Comparison of ENCODE assay signal across 18 cellular contexts in genomic region chr21:31878831-31879230, GRCh38. TPM values are rescaled to one million over a fixed set of nuclear protein-coding genes. Genes with fewer than 3 reads are reported as not detected.
DNase-seq lines count a peak whose midpoint lies in the region; ATAC-seq, FAIRE-seq and TF ChIP-seq lines count a peak whose summit lies in the region.
"Had no signal": no experiment of that assay in that cellular context is flagged by ENCODE, and none has a peak within 500 bp of the region (broad histone marks: within the 10 kb centered on the region; RNA-seq: fewer than 3 reads in every experiment).

No MANE protein-coding gene starts in this region.

- peaks cover 33% of the 10 kb centered on the region for H3K36me3 Mint-ChIP-seq in type B pancreatic cell
- no peaks in the 10 kb centered on the region for H3K36me3 Mint-ChIP-seq in activated CD4-positive, alpha-beta T cell treated with anti-CD3 and anti-CD28 coated beads for 36 hours (ENCODE audit: low read depth)
- H3K36me3 Mint-ChIP-seq: CD4-positive, CD25-positive, alpha-beta regulatory T cell had no signal

- H3K36me3 ChIP-seq in right atrium auricular region (no peaks in the 10 kb centered on the region), osteoblast (ENCODE audit: insufficient read depth, low read length) (no peaks in the 10 kb centered on the region)

- H3K9me3 ChIP-seq in right atrium auricular region (no peaks in the 10 kb centered on the region), osteoblast (ENCODE audit: low read depth, low read length) (no peaks in the 10 kb centered on the region)
- H3K9me3 ChIP-seq: Caco-2 had no signal

- no peaks in the 10 kb centered on the region for H3K79me2 ChIP-seq in osteoblast (ENCODE audit: insufficient read depth, low read length)

- no peak overlapping the region for H3K4me3 ChIP-seq in right atrium auricular region
- no peak overlapping the region for H3K4me3 ChIP-seq in epithelial cell of proximal tubule (ENCODE audit: low read depth, low read length)
- H3K4me3 ChIP-seq in osteoblast (ENCODE audit: insufficient read depth, low read length), result no peak overlapping the region

- intact Hi-C loops in Right ventricle myocardium inferior (cut with DNase I), result no loop called here
- intact Hi-C loops in activated CD4-positive, alpha-beta T cell treated with anti-CD3 and anti-CD28 coated beads for 36 hours (cut with DNase I, micrococcal nuclease), result loop anchor here in 1 of 2 experiments (10.0 kb wide), 1 partner anchor 706 kb away; the partner anchor contains the start of gene TCP10L

- H3K27me3 ChIP-seq in right atrium auricular region (no peaks in the 10 kb centered on the region), osteoblast (ENCODE audit: insufficient read depth, low read length) (peaks cover 17% of the 10 kb centered on the region)

- no peaks in the 10 kb centered on the region for H4K20me1 ChIP-seq in osteoblast (ENCODE audit: insufficient read depth, low read length)

- peak; percentile 55 for FAIRE-seq in urothelium cell line (lab: Jason Lieb, UNC)

- H2AFZ ChIP-seq in osteoblast (ENCODE audit: low read length), result no peak overlapping the region

- no peaks in the 10 kb centered on the region for H3K9me3 Mint-ChIP-seq in type B pancreatic cell
- no peaks in the 10 kb centered on the region for H3K9me3 Mint-ChIP-seq in activated CD4-positive, alpha-beta T cell treated with anti-CD3 and anti-CD28 coated beads for 36 hours (ENCODE audit: low read depth)

- no peak overlapping the region for H3K4me3 Mint-ChIP-seq in type B pancreatic cell
- no peak overlapping the region for H3K4me3 Mint-ChIP-seq in activated CD4-positive, alpha-beta T cell treated with anti-CD3 and anti-CD28 coated beads for 36 hours
- H3K4me3 Mint-ChIP-seq: B cell; CD4-positive, CD25-positive, alpha-beta regulatory T cell; H9 had no signal

- H3K27ac Mint-ChIP-seq in type B pancreatic cell, result no peak overlapping the region
- no peak overlapping the region for H3K27ac Mint-ChIP-seq in activated CD4-positive, alpha-beta T cell treated with anti-CD3 and anti-CD28 coated beads for 36 hours
- H3K27ac Mint-ChIP-seq: B cell, H9 had no signal

- peak; percentile 34 for ATAC-seq in Right ventricle myocardium inferior
- ATAC-seq in activated CD4-positive, alpha-beta T cell treated with anti-CD3 and anti-CD28 coated beads for 36 hours, result no peak

- CTCF ChIA-PET in activated CD4-positive, alpha-beta T cell treated with anti-CD3 and anti-CD28 coated beads for 36 hours (lab: Charles Lee), result no interaction called here

- TF ChIP-seq CTCF in right atrium auricular region (IDR thresholded peaks at IDR 0.05) (no peak), epithelial cell of proximal tubule (conservative IDR thresholded peaks at IDR 0.05; ENCODE audit: low read depth, low read length) (no peak), osteoblast (IDR thresholded peaks at IDR 0.05; ENCODE audit: extremely low read depth, low read depth, low read length) (no peak), type B pancreatic cell (conservative IDR thresholded peaks at IDR 0.05) (no peak)

- no peak overlapping the region for H3K4me2 ChIP-seq in osteoblast (ENCODE audit: insufficient read depth, low read length)

- DNase-seq in Right ventricle myocardium inferior (ENCODE audit: missing footprints) (no peak), right atrium auricular region (ENCODE audit: low spot score) (no peak), epithelial cell of proximal tubule (ENCODE audit: low read depth) (peak; percentile 83), myocyte (ENCODE audit: low read depth) (peak; percentile 2), urothelium cell line (ENCODE audit: low spot score) (no peak), osteoblast (ENCODE audit: insufficient read length, low spot score, missing footprints) (no peak), type B pancreatic cell (ENCODE audit: extremely low spot score, unreplicated experiment) (no peak)
- no peak for DNase-seq in activated CD4-positive, alpha-beta T cell treated with anti-CD3 and anti-CD28 coated beads for 36 hours
- DNase-seq: Caco-2; CD4-positive, CD25-positive, alpha-beta regulatory T cell; H9; MV-4-11; NCI-H1417; NCI-H1930; NCI-H2171; NCI-H446 had no signal

- H3K4me1 Mint-ChIP-seq in type B pancreatic cell (ENCODE audit: unreplicated experiment), result peaks cover 49% of the 10 kb centered on the region
- H3K4me1 Mint-ChIP-seq in activated CD4-positive, alpha-beta T cell treated with anti-CD3 and anti-CD28 coated beads for 36 hours, result no peaks in the 10 kb centered on the region
- H3K4me1 Mint-ChIP-seq: CD4-positive, CD25-positive, alpha-beta regulatory T cell had no signal

- H3K4me1 ChIP-seq in right atrium auricular region (peaks cover 0 to 27% of the 10 kb centered on the region in 2 donors), osteoblast (ENCODE audit: insufficient read depth, low read length) (no peaks in the 10 kb centered on the region)
- H3K4me1 ChIP-seq: Caco-2 had no signal

- POLR2A ChIA-PET in activated CD4-positive, alpha-beta T cell treated with anti-CD3 and anti-CD28 coated beads for 36 hours (lab: Charles Lee), result no interaction called here

- H3K27ac ChIP-seq in right atrium auricular region (no peak overlapping the region), osteoblast (ENCODE audit: low read depth, low read length) (no peak overlapping the region)
- H3K27ac ChIP-seq: 22Rv1 had no signal

- no peaks in the 10 kb centered on the region for H3K27me3 Mint-ChIP-seq in type B pancreatic cell
- H3K27me3 Mint-ChIP-seq in activated CD4-positive, alpha-beta T cell treated with anti-CD3 and anti-CD28 coated beads for 36 hours, result peaks cover 33% of the 10 kb centered on the region

RNA-seq across cellular contexts. Expression of gene HUNK, which starts 6.0 kb away (rescaled TPM):
- 0.08 TPM for total RNA-seq in Right ventricle myocardium inferior
- 1 to 10 TPM in 1 of 2 donors, under 1 TPM in 1; 0.20 to 2.0 TPM for total RNA-seq in right atrium auricular region
- 1.6 and 2.8 TPM in 2 replicates for total RNA-seq in epithelial cell of proximal tubule
- 0.05 TPM in 1 of 2 replicates, not detected in the other for total RNA-seq in myocyte
- polyA plus RNA-seq in myocyte (2012), result 0.01 TPM
- total RNA-seq in osteoblast, result under 0.01 TPM in 2 replicates
- total RNA-seq in type B pancreatic cell (ENCODE audit: low replicate concordance), result 11.3 and 44.0 TPM in 2 replicates
- under 1 TPM; 0.02 to 0.27 TPM for total RNA-seq in activated CD4-positive, alpha-beta T cell treated with anti-CD3 and anti-CD28 coated beads for 36 hours
- total RNA-seq: CD4-positive, CD25-positive, alpha-beta regulatory T cell had no signal
- polyA plus RNA-seq: CD4-positive, CD25-positive, alpha-beta regulatory T cell had no signal

Comparison
In these comparisons a context has a peak if more than half of its experiments do, and no peak if none do; other contexts are left out.
1. DNase-seq: peak in epithelial cell of proximal tubule (single experiment) and myocyte (single experiment); none in Right ventricle myocardium inferior (single experiment), right atrium auricular region (single experiment), urothelium cell line (single experiment), osteoblast (single experiment), type B pancreatic cell (single experiment) and activated CD4-positive, alpha-beta T cell treated with anti-CD3 and anti-CD28 coated beads for 36 hours (single experiment).